In genomic region chr20:44031001-44031574, GRCh38 we compare ENCODE assay signal across 14 cellular contexts.
DNase-seq lines count a peak whose midpoint lies in the region; ATAC-seq and FAIRE-seq lines count a peak whose summit lies in the region.
"Had no signal": no experiment of that assay in that cellular context is flagged by ENCODE, and none has a peak within 500 bp of the region (broad histone marks: within the 10 kb centered on the region; RNA-seq: fewer than 3 reads in every experiment).

No MANE protein-coding gene starts in this region.

- no peak overlapping the region for H3K4me3 ChIP-seq in SK-N-MC

- no peak for ATAC-seq in activated CD8-positive, alpha-beta memory T cell treated with anti-CD3 and anti-CD28 coated beads, Interleukin-2, amount 10 ng/mL, durations not matched to agents 7 days and 5 days
- ATAC-seq in stimulated activated naive B cell treated with anti-CD40 and anti-IgM and Interleukin-4, amounts not matched to agents 10 μg/mL and 1 μg/mL and 100 μg/mL, for 72 hours (replicated peaks), result no peak
- no peak for ATAC-seq in GM21619 (IDR thresholded peaks at IDR 0.05; ENCODE audit: unreplicated experiment)

- peaks cover 92% of the 10 kb centered on the region for H3K27me3 Mint-ChIP-seq in activated CD8-positive, alpha-beta memory T cell treated with anti-CD3 and anti-CD28 coated beads, Interleukin-2, amount 10 ng/mL, durations not matched to agents 7 days and 5 days
- H3K27me3 Mint-ChIP-seq in stimulated activated naive B cell treated with anti-CD40 and anti-IgM and Interleukin-4, amounts not matched to agents 10 μg/mL and 1 μg/mL and 100 μg/mL, for 72 hours, result peaks cover 37 to 40% of the 10 kb centered on the region in 2 donors

- DNase-seq in activated CD8-positive, alpha-beta memory T cell treated with anti-CD3 and anti-CD28 coated beads, Interleukin-2, amount 50 U/mL, for 48 hours, result peak; percentile 35
- no peak for DNase-seq in activated CD8-positive, alpha-beta memory T cell treated with anti-CD3 and anti-CD28 coated beads, Interleukin-2, amount 10 ng/mL, durations not matched to agents 7 days and 5 days
- DNase-seq in HTR-8/SVneo (ENCODE audit: insufficient read length, low spot score), result no peak
- no peak for DNase-seq in SK-N-MC (ENCODE audit: low read depth, low spot score)
- peak; percentile 33 for DNase-seq in myocyte (ENCODE audit: low read depth)
- no peak for DNase-seq in stimulated activated naive B cell treated with anti-CD40 and anti-IgM and Interleukin-4, amounts not matched to agents 10 μg/mL and 1 μg/mL and 100 μg/mL, for 72 hours
- DNase-seq in GOT3 (lab: John Stamatoyannopoulos, UW), result no peak
- DNase-seq: H7, NCI-H1092, NCI-H2081 treated with DMSO at 0.1 percent for 48 hours, NCI-H69 had no signal

- H3K4me1 Mint-ChIP-seq in activated CD8-positive, alpha-beta memory T cell treated with anti-CD3 and anti-CD28 coated beads, Interleukin-2, amount 10 ng/mL, durations not matched to agents 7 days and 5 days, result peaks cover 70% of the 10 kb centered on the region
- H3K4me1 Mint-ChIP-seq in stimulated activated naive B cell treated with anti-CD40 and anti-IgM and Interleukin-4, amounts not matched to agents 10 μg/mL and 1 μg/mL and 100 μg/mL, for 72 hours, result peaks cover 0 to 6% of the 10 kb centered on the region in 2 donors

- H3K36me3 ChIP-seq in SK-N-MC (ENCODE audit: insufficient read depth, low read length), result peaks cover 12% of the 10 kb centered on the region; the same call in 1 of the 2 replicates

- H3K4me3 Mint-ChIP-seq in activated CD8-positive, alpha-beta memory T cell treated with anti-CD3 and anti-CD28 coated beads, Interleukin-2, amount 10 ng/mL, durations not matched to agents 7 days and 5 days, result no peak overlapping the region
- no peak overlapping the region for H3K4me3 Mint-ChIP-seq in stimulated activated naive B cell treated with anti-CD40 and anti-IgM and Interleukin-4, amounts not matched to agents 10 μg/mL and 1 μg/mL and 100 μg/mL, for 72 hours

- peak; percentile 77 for FAIRE-seq in HTR-8/SVneo (lab: Jason Lieb, UNC)

- H3K9me3 ChIP-seq in SK-N-MC (ENCODE audit: low read depth, low read length), result no peaks in the 10 kb centered on the region

- H3K27ac Mint-ChIP-seq in activated CD8-positive, alpha-beta memory T cell treated with anti-CD3 and anti-CD28 coated beads, Interleukin-2, amount 10 ng/mL, durations not matched to agents 7 days and 5 days, result no peak overlapping the region
- no peak overlapping the region for H3K27ac Mint-ChIP-seq in stimulated activated naive B cell treated with anti-CD40 and anti-IgM and Interleukin-4, amounts not matched to agents 10 μg/mL and 1 μg/mL and 100 μg/mL, for 72 hours

- CTCF ChIA-PET in activated CD8-positive, alpha-beta memory T cell treated with anti-CD3 and anti-CD28 coated beads, Interleukin-2, amount 10 ng/mL, durations not matched to agents 7 days and 5 days (lab: Charles Lee), result interaction anchor here (0.5 to 1.3 kb wide), 2 partner anchors 191 to 333 kb away, joined by 4 to 6 read pairs; no protein-coding TSS in a partner anchor

- no peaks in the 10 kb centered on the region for H3K9me3 Mint-ChIP-seq in activated CD8-positive, alpha-beta memory T cell treated with anti-CD3 and anti-CD28 coated beads, Interleukin-2, amount 10 ng/mL, durations not matched to agents 7 days and 5 days (ENCODE audit: low read depth)
- H3K9me3 Mint-ChIP-seq in stimulated activated naive B cell treated with anti-CD40 and anti-IgM and Interleukin-4, amounts not matched to agents 10 μg/mL and 1 μg/mL and 100 μg/mL, for 72 hours, result peaks cover 0 to 3% of the 10 kb centered on the region in 2 donors

- peak overlapping the region; percentile 92 for H3K27ac ChIP-seq in SK-N-MC
- H3K27ac ChIP-seq: C4-2B, KMS-11 had no signal

- peaks cover 10% of the 10 kb centered on the region for H3K36me3 Mint-ChIP-seq in activated CD8-positive, alpha-beta memory T cell treated with anti-CD3 and anti-CD28 coated beads, Interleukin-2, amount 10 ng/mL, durations not matched to agents 7 days and 5 days
- H3K36me3 Mint-ChIP-seq in stimulated activated naive B cell treated with anti-CD40 and anti-IgM and Interleukin-4, amounts not matched to agents 10 μg/mL and 1 μg/mL and 100 μg/mL, for 72 hours, result no peaks in the 10 kb centered on the region

- H3K9ac ChIP-seq in SK-N-MC (ENCODE audit: insufficient read length), result no peak overlapping the region
- H3K9ac ChIP-seq: KMS-11 had no signal

Comparison
In these comparisons a context has a peak if more than half of its experiments do, and no peak if none do; other contexts are left out.
1. DNase-seq: peak in activated CD8-positive, alpha-beta memory T cell treated with anti-CD3 and anti-CD28 coated beads, Interleukin-2, amount 50 U/mL, for 48 hours (single experiment) and myocyte (single experiment); none in activated CD8-positive, alpha-beta memory T cell treated with anti-CD3 and anti-CD28 coated beads, Interleukin-2, amount 10 ng/mL, durations not matched to agents 7 days and 5 days (single experiment), HTR-8/SVneo (single experiment), SK-N-MC (single experiment), stimulated activated naive B cell treated with anti-CD40 and anti-IgM and Interleukin-4, amounts not matched to agents 10 μg/mL and 1 μg/mL and 100 μg/mL, for 72 hours (single experiment) and GOT3 (single experiment).